ENCODE assay signal across 9 cellular contexts in genomic region chr22:39405346-39406085, GRCh38. TPM values are rescaled to one million over a fixed set of nuclear protein-coding genes. Genes with fewer than 3 reads are reported as not detected.
DNase-seq lines count a peak whose midpoint lies in the region; ATAC-seq and TF ChIP-seq lines count a peak whose summit lies in the region.
"Had no signal": no experiment of that assay in that cellular context is flagged by ENCODE, and none has a peak within 500 bp of the region (broad histone marks: within the 10 kb centered on the region; RNA-seq: fewer than 3 reads in every experiment).

No MANE protein-coding gene starts in this region.

- H3K27me3 ChIP-seq in IMR-90 (ENCODE audit: control insufficient read depth, insufficient read depth, low read length) (no peaks in the 10 kb centered on the region), brain microvascular endothelial cell (replicated peaks) (no peaks in the 10 kb centered on the region)
- H3K27me3 ChIP-seq: SJSA1 had no signal

- peak overlapping the region; percentile 87 for H3K27ac Mint-ChIP-seq in mesothelial cell of epicardium

- H4K5ac ChIP-seq in IMR-90 (ENCODE audit: low read depth, low read length) = 0 out of 2 replicates have a peak overlapping the region, but pooled peaks have one; percentile 31

- ATAC-seq in IMR-90 (ENCODE audit: low read depth) (peak; percentile 97), HG02623 (IDR thresholded peaks at IDR 0.05; ENCODE audit: unreplicated experiment) (no peak)

- H3K4me3 Mint-ChIP-seq in mesothelial cell of epicardium = peak overlapping the region; percentile 7

- peak overlapping the region; percentile 2; the same call in 1 of the 2 replicates for H3K4ac ChIP-seq in IMR-90 (ENCODE audit: low read depth, low read length)

- no peak overlapping the region; the same call in 1 of the 2 replicates for H3K14ac ChIP-seq in IMR-90 (replicated peaks; ENCODE audit: low read depth, low read length)

- peaks cover 13% of the 10 kb centered on the region for H3K36me3 Mint-ChIP-seq in mesothelial cell of epicardium

- peak; percentile 33 for TF ChIP-seq CTCF in IMR-90 (conservative IDR thresholded peaks at IDR 0.05; ENCODE audit: low read depth, low read length)
- TF ChIP-seq CTCF in brain microvascular endothelial cell (IDR thresholded peaks at IDR 0.05; ENCODE audit: low read depth, low read length, missing control alignments) = peak; percentile 61
- TF ChIP-seq CTCF in mesothelial cell of epicardium (IDR thresholded peaks at IDR 0.05; ENCODE audit: unreplicated experiment) = no peak

- peak overlapping the region; percentile 62 for H2BK5ac ChIP-seq in IMR-90 (ENCODE audit: low read depth, low read length, poor library complexity, severe bottlenecking)

- no peak overlapping the region for H2BK120ac ChIP-seq in IMR-90 (ENCODE audit: low read depth, low read length)

- no peak overlapping the region for H2BK20ac ChIP-seq in IMR-90 (ENCODE audit: low read depth, low read length)

- peak overlapping the region; percentile 9 for H2AFZ ChIP-seq in IMR-90 (replicated peaks; ENCODE audit: low read length, poor library complexity)

- no peak overlapping the region for H2AK9ac ChIP-seq in IMR-90 (replicated peaks; ENCODE audit: low read depth, low read length, poor library complexity)

- no peak for TF ChIP-seq POLR2A in IMR-90 (IDR thresholded peaks at IDR 0.05; ENCODE audit: low read depth, low read length)

- no peaks in the 10 kb centered on the region for H3K27me3 Mint-ChIP-seq in mesothelial cell of epicardium (ENCODE audit: low read depth)

- H3K36me3 ChIP-seq in IMR-90 (ENCODE audit: control insufficient read depth, insufficient read depth, low read length) = peaks cover 4% of the 10 kb centered on the region; the same call in 1 of the 2 replicates
- no peaks in the 10 kb centered on the region for H3K36me3 ChIP-seq in brain microvascular endothelial cell (replicated peaks)

- H3K4me3 ChIP-seq in IMR-90 (ENCODE audit: insufficient read depth, low read depth, low read length) (peak overlapping the region; percentile 25; the same call in 1 of the 2 replicates), brain microvascular endothelial cell (ENCODE audit: low read depth, low read length) (peak overlapping the region; percentile 35)
- H3K4me3 ChIP-seq: SJSA1 had no signal

- no peak overlapping the region; the same call in 1 of the 2 replicates for H4K91ac ChIP-seq in IMR-90 (ENCODE audit: insufficient read depth, low read depth, low read length)

- H3K9me3 ChIP-seq in IMR-90 (ENCODE audit: control insufficient read depth, insufficient read depth, low read length) = no peaks in the 10 kb centered on the region
- H3K9me3 ChIP-seq: SJSA1 had no signal

- peaks cover 23% of the 10 kb centered on the region; the same call in 1 of the 2 replicates for H3K9me1 ChIP-seq in IMR-90 (ENCODE audit: insufficient read depth, low read length)

- H3K4me1 ChIP-seq in IMR-90 (ENCODE audit: control insufficient read depth, insufficient read depth, low read length) = peaks cover 10% of the 10 kb centered on the region

- in situ Hi-C loops in IMR-90 (cut with MboI; ENCODE audit: low sequenced_read_pairs) = loop anchor here (10.0 kb wide), 1 partner anchor 109 kb away; no protein-coding TSS in a partner anchor
- in situ Hi-C loops in brain microvascular endothelial cell (cut with HindIII; ENCODE audit: low pct_ligation_motif_present, low sequenced_read_pairs) = loop anchor here (25.0 kb wide), 1 partner anchor 107 kb away; the partner anchor contains the start of genes ATF4 and MIEF1

- H4K20me1 ChIP-seq in IMR-90 (ENCODE audit: insufficient read depth, low read length) = peaks cover 5% of the 10 kb centered on the region; the same call in 1 of the 2 replicates

- 0 out of 2 replicates have a peak overlapping the region, but pooled peaks have one; percentile 21 for H3K9ac ChIP-seq in IMR-90 (ENCODE audit: low read depth, low read length)

- dilution Hi-C loops in IMR-90 (cut with HindIII; ENCODE audit: low sequenced_read_pairs, unreplicated experiment) = no loop called here

- H2BK15ac ChIP-seq in IMR-90 (ENCODE audit: low read depth, low read length) = no peak overlapping the region

- H3K56ac ChIP-seq in IMR-90 (ENCODE audit: extremely low read depth, insufficient read depth, low read length) = no peak overlapping the region

- POLR2A ChIA-PET in IMR-90 (lab: Charles Lee; ENCODE audit: unreplicated experiment) = no interaction called here

- peak overlapping the region; percentile 46; the same call in 1 of the 2 replicates for H3K18ac ChIP-seq in IMR-90 (ENCODE audit: low read depth, low read length)

- H3K23ac ChIP-seq in IMR-90 (ENCODE audit: low read depth, low read length) = peak overlapping the region; percentile 25; the same call in 1 of the 2 replicates

- H3K4me1 Mint-ChIP-seq in mesothelial cell of epicardium = peaks cover 11% of the 10 kb centered on the region

- H4K8ac ChIP-seq in IMR-90 (ENCODE audit: low read depth in 2 of 2, low read length in 2 of 2) = peak overlapping the region in 1 of 2 experiments; percentile 29; a peak in 1 of 4 replicates

- peaks cover 45 to 67% of the 10 kb centered on the region in 2 experiments for H3K79me1 ChIP-seq in IMR-90 (ENCODE audit: low read depth in 1 of 2, low read length in 2 of 2)

- H3K27ac ChIP-seq in IMR-90 (ENCODE audit: insufficient read depth, low read length) (peak overlapping the region; percentile 46), brain microvascular endothelial cell (peak overlapping the region; percentile 68)
- H3K27ac ChIP-seq: SJSA1 had no signal

- H3K9me3 Mint-ChIP-seq in mesothelial cell of epicardium = no peaks in the 10 kb centered on the region

- no TSS peak for BruUV-seq in IMR-90 (replicated peaks; lab: Mats Ljungman, UMichigan)

- no peak for TF ChIP-seq RAD21 in IMR-90 (IDR thresholded peaks at IDR 0.05; ENCODE audit: low read length)

- no peak overlapping the region for H2AK5ac ChIP-seq in IMR-90 (ENCODE audit: low read depth, low read length)

- CTCF ChIA-PET in IMR-90 (lab: Yijun Ruan, JAX) = no interaction called here

- H3K4me2 ChIP-seq in IMR-90 (ENCODE audit: low read depth, low read length) = peak overlapping the region; percentile 73

- DNase-seq in IMR-90 (peak; percentile 65), brain microvascular endothelial cell (peak; percentile 75), mesothelial cell of epicardium (ENCODE audit: low spot score in 2 of 2, unreplicated experiment in 2 of 2) (no peak), NOMO-1 treated with dmso at 0.1 percent for 144 hours (lab: John Stamatoyannopoulos, UW; ENCODE audit: unreplicated experiment) (no peak), NAMALWA (ENCODE audit: low spot score) (no peak), NCI-H2029 treated with DMSO at 0.1 percent for 48 hours (lab: John Stamatoyannopoulos, UW) (no peak)
- peak; percentile 44 for DNase-seq in stimulated activated CD8-positive, alpha-beta memory T cell treated with anti-CD3 and anti-CD28 coated beads, Interleukin-4, amount 100 ng/mL, for 48 hours

- intact Hi-C loops in IMR-90 (cut with micrococcal nuclease) = loop anchor here (1.0 to 10.0 kb wide), 3 partner anchors 55 to 119 kb away; partner anchors contain the start of genes ATF4 and RPL3

- 43% methylated on average over 11 of the region's 28 CpGs; no CpG with 5 or more reads in 1 of the 2 experiments for WGBS in IMR-90 (ENCODE audit: extremely low coverage in 2 of 2, insufficient read length in 1 of 2), 2 experiments

TF ChIP-seq in IMR-90, 13 proteins besides CTCF, POLR2A, EP300 and RAD21 (continues in another document):
- TF ChIP-seq MAFK (IDR thresholded peaks at IDR 0.05; ENCODE audit: low read depth, low read length) (no peak), ELK1 (IDR thresholded peaks at IDR 0.05; ENCODE audit: borderline replicate concordance, low read depth, low read length) (no peak), MAZ (IDR thresholded peaks at IDR 0.05; ENCODE audit: borderline replicate concordance, low read depth, low read length) (0 out of 2 replicates have a peak, but pooled peaks have one; percentile 33), FOS (IDR thresholded peaks at IDR 0.05; ENCODE audit: low read depth, low read length) (no peak), USF2 (IDR thresholded peaks at IDR 0.05; ENCODE audit: low read depth, low read length) (no peak), SMC3 (IDR thresholded peaks at IDR 0.05; ENCODE audit: low read depth, low read length) (no peak), CHD1 (IDR thresholded peaks at IDR 0.05; ENCODE audit: low read depth, low read length) (no peak), RCOR1 (IDR thresholded peaks at IDR 0.05; ENCODE audit: insufficient replicate concordance, low read length) (no peak)

RNA-seq across cellular contexts. Expression of gene TAB1, which starts 5.9 kb away (rescaled TPM):
- 7.2 and 9.9 TPM in 2 replicates for total RNA-seq in IMR-90 (2012; rRNA removed)
- 18.8 and 26.0 TPM in 2 replicates for polyA plus RNA-seq in IMR-90 (2012; rRNA removed)
- 32.3 and 42.2 TPM in 2 replicates for polyA plus RNA-seq in IMR-90 (2012; cell fraction: cytosol; rRNA removed)
- polyA plus RNA-seq in IMR-90 (2012; cell fraction: nucleus; rRNA removed; ENCODE audit: low replicate concordance) = 24.3 and 49.5 TPM in 2 replicates
- total RNA-seq in mesothelial cell of epicardium = 30.1 to 32.9 TPM (median 30.6 TPM) in 3 replicates

RNA-seq across cellular contexts. Expression of gene MGAT3, which starts 51.3 kb away (rescaled TPM):
- 0.28 and 0.36 TPM in 2 replicates for total RNA-seq in IMR-90 (2012; rRNA removed)
- polyA plus RNA-seq in IMR-90 (2012; rRNA removed) = 1.1 TPM in 2 replicates
- polyA plus RNA-seq in IMR-90 (2012; cell fraction: cytosol; rRNA removed) = 0.38 and 0.99 TPM in 2 replicates
- 1.0 and 1.5 TPM in 2 replicates for polyA plus RNA-seq in IMR-90 (2012; cell fraction: nucleus; rRNA removed; ENCODE audit: low replicate concordance)
- total RNA-seq in mesothelial cell of epicardium = 43.6 to 45.3 TPM (median 45.0 TPM) in 3 replicates

RNA-seq across cellular contexts. Expression of gene SYNGR1, which starts 55.7 kb away (rescaled TPM):
- total RNA-seq in IMR-90 (2012; rRNA removed) (6.3 and 19.7 TPM in 2 replicates), mesothelial cell of epicardium (37.4 to 38.9 TPM (median 38.9 TPM) in 3 replicates)
- polyA plus RNA-seq in IMR-90 (2012; rRNA removed) = 81.5 and 82.8 TPM in 2 replicates
- 12.5 and 103 TPM in 2 replicates for polyA plus RNA-seq in IMR-90 (2012; cell fraction: cytosol; rRNA removed)
- 69.4 and 179 TPM in 2 replicates for polyA plus RNA-seq in IMR-90 (2012; cell fraction: nucleus; rRNA removed; ENCODE audit: low replicate concordance)

Comparison
In these comparisons a context has a peak if more than half of its experiments do, and no peak if none do; other contexts are left out.
1. DNase-seq: peak in IMR-90 (single experiment), brain microvascular endothelial cell (single experiment) and stimulated activated CD8-positive, alpha-beta memory T cell treated with anti-CD3 and anti-CD28 coated beads, Interleukin-4, amount 100 ng/mL, for 48 hours (single experiment); none in mesothelial cell of epicardium (0 of 2), NOMO-1 treated with dmso at 0.1 percent for 144 hours (single experiment), NAMALWA (single experiment) and NCI-H2029 treated with DMSO at 0.1 percent for 48 hours (single experiment).
2. RNA of gene MGAT3, which starts 51.3 kb away (total RNA-seq): 43.6 to 45.3 TPM in mesothelial cell of epicardium; 0.28 to 0.36 TPM in IMR-90; every median in the first group is over 10 times any median in the second.